In the genomic region with DNA sequence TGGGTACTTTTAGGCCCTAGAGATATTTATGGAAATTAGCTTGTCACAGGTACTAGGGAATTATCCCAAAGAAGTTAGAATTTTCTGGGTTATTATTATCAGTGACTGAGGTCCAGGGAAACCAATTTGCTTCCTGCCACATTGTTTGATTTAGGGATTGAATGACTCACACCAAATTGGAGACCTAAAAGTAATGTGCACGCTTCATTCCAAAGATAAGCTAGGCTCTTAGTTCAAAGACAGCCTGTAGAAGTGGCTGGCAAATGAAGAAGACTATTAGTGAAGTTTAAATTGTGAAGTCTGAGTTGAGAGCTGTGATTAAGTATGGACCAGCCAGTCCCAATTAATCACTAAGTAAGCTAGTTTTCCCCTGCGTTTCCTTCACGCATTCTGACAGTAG, we compare ENCODE assay signal across 29 cellular contexts.
"Had no signal": no experiment of that assay in that cellular context is flagged by ENCODE, and none has a peak within 500 bp of the region (broad histone marks: within the 10 kb centered on the region; RNA-seq: fewer than 3 reads in every experiment).

No MANE protein-coding gene starts in this region.

- H3K27me3 Mint-ChIP-seq: progenitor cell of endocrine pancreas had no signal

- FAIRE-seq: endometrium, frontal cortex had no signal

- H3K9me3 Mint-ChIP-seq: activated B cell treated with CpG ODN at 0.5 μM for 24 hours; activated naive CD4-positive, alpha-beta T cell treated with anti-CD3 and anti-CD28 coated beads, Interleukin-2, amount 50 U/mL, for 72 hours; activated T-cell treated with anti-CD3 and anti-CD28 coated beads, Interleukin-2, amount 50 U/mL, for 72 hours; nephron had no signal

- DNase-seq: activated B cell treated with CpG ODN at 0.5 μM for 24 hours; activated CD8-positive, alpha-beta T cell treated with anti-CD3 and anti-CD28 coated beads, Interleukin-2, amount 10 ng/mL, durations not matched to agents 7 days and 5 days; activated naive CD4-positive, alpha-beta T cell; activated T-cell treated with anti-CD3 and anti-CD28 coated beads for 4 hours; activated T-cell treated with anti-CD3 and anti-CD28 coated beads, Interleukin-2, amount 50 U/mL, for 72 hours; brain microvascular endothelial cell; caudate nucleus; esophagus squamous epithelium; left ventricle myocardium inferior; mesendoderm; mucosa of descending colon; ovary; stimulated activated CD4-positive, alpha-beta T cell treated with anti-CD3 and anti-CD28 coated beads, Interleukin-15, amount 100 ng/mL, for 24 hours; stimulated activated CD4-positive, alpha-beta T cell treated with anti-CD3 and anti-CD28 coated beads, Interleukin-2, amount 100 ng/mL, for 24 hours; stimulated activated naive B cell treated with anti-CD40 and anti-IgM and Interleukin-4, amounts not matched to agents 10 μg/mL and 1 μg/mL and 100 μg/mL, for 72 hours; stomach; T-helper 17 cell; T1000; thyroid gland; upper lobe of left lung had no signal

- H3K27ac ChIP-seq: brain microvascular endothelial cell, epithelial cell of prostate, esophagus squamous epithelium, left ventricle myocardium inferior, neutrophil, ovary, stomach, thyroid gland, upper lobe of left lung, vagina had no signal

- H3K36me3 Mint-ChIP-seq: activated naive CD4-positive, alpha-beta T cell treated with anti-CD3 and anti-CD28 coated beads, Interleukin-2, amount 50 U/mL, for 72 hours; stimulated activated naive B cell treated with anti-CD40 and anti-IgM and Interleukin-4, amounts not matched to agents 10 μg/mL and 1 μg/mL and 100 μg/mL, for 72 hours had no signal

- H3K4me1 ChIP-seq: esophagus squamous epithelium, left ventricle myocardium inferior, stomach, thyroid gland, upper lobe of left lung, vagina had no signal

- H3K27me3 ChIP-seq: brain microvascular endothelial cell, esophagus squamous epithelium, neutrophil, ovary, stomach, thyroid gland, upper lobe of left lung, vagina had no signal

- H3K27ac Mint-ChIP-seq: activated B cell treated with CpG ODN at 0.5 μM for 24 hours; activated CD8-positive, alpha-beta T cell treated with anti-CD3 and anti-CD28 coated beads, Interleukin-2, amount 10 ng/mL, durations not matched to agents 7 days and 5 days; activated naive CD4-positive, alpha-beta T cell treated with anti-CD3 and anti-CD28 coated beads, Interleukin-2, amount 50 U/mL, for 72 hours; activated T-cell treated with anti-CD3 and anti-CD28 coated beads, Interleukin-2, amount 50 U/mL, for 72 hours; nephron; progenitor cell of endocrine pancreas; stimulated activated naive B cell treated with anti-CD40 and anti-IgM and Interleukin-4, amounts not matched to agents 10 μg/mL and 1 μg/mL and 100 μg/mL, for 72 hours; T-helper 17 cell had no signal

- H3K4me3 Mint-ChIP-seq: activated B cell treated with CpG ODN at 0.5 μM for 24 hours; activated CD8-positive, alpha-beta T cell treated with anti-CD3 and anti-CD28 coated beads, Interleukin-2, amount 10 ng/mL, durations not matched to agents 7 days and 5 days; activated T-cell treated with anti-CD3 and anti-CD28 coated beads, Interleukin-2, amount 50 U/mL, for 72 hours; nephron; stimulated activated naive B cell treated with anti-CD40 and anti-IgM and Interleukin-4, amounts not matched to agents 10 μg/mL and 1 μg/mL and 100 μg/mL, for 72 hours; T-helper 17 cell had no signal

- H3K4me3 ChIP-seq: esophagus squamous epithelium, left ventricle myocardium inferior, lung, mucosa of descending colon, ovary, stomach, thyroid gland, upper lobe of left lung, vagina had no signal

- H3K36me3 ChIP-seq: brain microvascular endothelial cell, esophagus squamous epithelium, left ventricle myocardium inferior, neutrophil, ovary, stomach, thyroid gland, upper lobe of left lung, vagina had no signal

- H3K4me1 Mint-ChIP-seq: activated B cell treated with CpG ODN at 0.5 μM for 24 hours; nephron; stimulated activated naive B cell treated with anti-CD40 and anti-IgM and Interleukin-4, amounts not matched to agents 10 μg/mL and 1 μg/mL and 100 μg/mL, for 72 hours; T-helper 17 cell had no signal

- H3K9me3 ChIP-seq: esophagus squamous epithelium, left ventricle myocardium inferior, mucosa of descending colon, neutrophil, ovary, stomach, thyroid gland, upper lobe of left lung, vagina had no signal
